Comparison of ENCODE assay signal across 14 cellular contexts in the genomic region with DNA sequence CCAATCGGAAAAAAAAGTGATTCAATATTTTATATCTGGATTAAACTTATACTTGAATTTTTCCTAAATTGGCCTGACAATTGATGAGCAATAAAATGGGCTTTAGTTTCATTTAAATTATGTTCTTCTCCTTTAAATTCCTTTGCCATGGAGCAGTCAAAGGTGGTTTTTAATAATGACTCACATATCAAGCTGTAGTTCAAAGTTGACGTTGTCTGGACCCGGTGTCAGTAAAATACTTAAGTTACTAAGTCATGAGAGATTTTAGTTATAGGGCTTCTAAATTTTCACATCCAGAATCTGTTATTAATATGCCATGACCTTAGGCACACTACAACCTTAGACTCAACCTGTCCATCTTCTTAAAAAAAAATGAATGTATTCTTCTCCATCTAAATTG.
DNase-seq lines count a peak whose midpoint lies in the region; ATAC-seq, FAIRE-seq and TF ChIP-seq lines count a peak whose summit lies in the region.
"Had no signal": no experiment of that assay in that cellular context is flagged by ENCODE, and none has a peak within 500 bp of the region (broad histone marks: within the 10 kb centered on the region; RNA-seq: fewer than 3 reads in every experiment).

No MANE protein-coding gene starts in this region.

- CTCF ChIA-PET in AG04449 (lab: Yijun Ruan, JAX): interaction anchor here (1.1 to 1.2 kb wide), 2 partner anchors 59 to 102 kb away, joined by 3 to 4 read pairs; no protein-coding TSS in a partner anchor

- no peak for FAIRE-seq in bronchial epithelial cell (lab: Jason Lieb, UNC)

- no peak for TF ChIP-seq CTCF in AG04449 (IDR thresholded peaks at IDR 0.05; ENCODE audit: insufficient read depth, low read length, missing control alignments)
- no peak for TF ChIP-seq CTCF in bronchial epithelial cell (IDR thresholded peaks at IDR 0.05; ENCODE audit: insufficient read depth, low read length, severe bottlenecking)

- no peak for ATAC-seq in HG03342 (IDR thresholded peaks at IDR 0.05; ENCODE audit: unreplicated experiment)

- DNase-seq in AG04449 (ENCODE audit: low read depth, low spot score) (peak; percentile 24), LHCN-M2 (ENCODE audit: low read depth) (peak; percentile 76), bronchial epithelial cell (ENCODE audit: low read depth) (peak; percentile 85), kidney glomerular epithelial cell (lab: John Stamatoyannopoulos, UW) (peak; percentile 85), NCI-H1694 (lab: John Stamatoyannopoulos, UW) (no peak), SJCRH30 (no peak), NCI-H1092 (lab: John Stamatoyannopoulos, UW) (no peak)
- DNase-seq: activated naive CD4-positive, alpha-beta T cell treated with anti-CD3 and anti-CD28 coated beads, Interleukin-2, amount 50 U/mL, for 16 hours; MM.1S; testis; WERI-Rb-1 had no signal

- no peaks in the 10 kb centered on the region for H3K9me3 ChIP-seq in SJCRH30 (replicated peaks)
- H3K9me3 ChIP-seq: testis had no signal

- H3K4me1 ChIP-seq in SJCRH30: no peaks in the 10 kb centered on the region

- H3K27me3 ChIP-seq in bronchial epithelial cell (ENCODE audit: control insufficient read depth, insufficient read depth, low read length) (no peaks in the 10 kb centered on the region), SJCRH30 (no peaks in the 10 kb centered on the region)
- H3K27me3 ChIP-seq: testis had no signal

- POLR2A ChIA-PET in AG04449 (lab: Yijun Ruan, JAX): interaction anchor here (0.5 to 1.9 kb wide), 4 partner anchors 50 to 107 kb away, joined by 3 to 9 read pairs (median 4); a partner anchor contains a TSS

- no peak overlapping the region for H3K4me3 ChIP-seq in AG04449 (ENCODE audit: low read depth, low read length)
- no peak overlapping the region for H3K4me3 ChIP-seq in bronchial epithelial cell (ENCODE audit: low read depth, low read length)
- H3K4me3 ChIP-seq in SJCRH30: no peak overlapping the region
- H3K4me3 ChIP-seq: coronary artery, SK-N-MC, testis had no signal

- H3K36me3 ChIP-seq in bronchial epithelial cell (ENCODE audit: control insufficient read depth, insufficient read depth, low read length) (no peaks in the 10 kb centered on the region), SJCRH30 (no peaks in the 10 kb centered on the region)
- H3K36me3 ChIP-seq: WERI-Rb-1 had no signal

- no peak overlapping the region for H3K27ac ChIP-seq in SJCRH30
- H3K27ac ChIP-seq: SK-N-MC, testis, WERI-Rb-1 had no signal

Comparison
In these comparisons a context has a peak if more than half of its experiments do, and no peak if none do; other contexts are left out.
1. DNase-seq: peak in AG04449 (single experiment), LHCN-M2 (single experiment), bronchial epithelial cell (single experiment) and kidney glomerular epithelial cell (single experiment); none in NCI-H1694 (single experiment), SJCRH30 (0 of 2) and NCI-H1092 (single experiment).